27 cellular contexts compared by ENCODE assay signal in genomic region chr5:125541085-125541484, GRCh38.
"Had no signal": no experiment of that assay in that cellular context is flagged by ENCODE, and none has a peak within 500 bp of the region (broad histone marks: within the 10 kb centered on the region; RNA-seq: fewer than 3 reads in every experiment).

No MANE protein-coding gene starts in this region.

- H3K36me3 ChIP-seq: esophagus squamous epithelium, ovary, sigmoid colon, tibial nerve, upper lobe of left lung, uterus had no signal

- H3K9me3 ChIP-seq: ovary, testis had no signal

- FAIRE-seq: endometrium, keratinocyte had no signal

- H3K27ac ChIP-seq: coronary artery, esophagus squamous epithelium, ovary, psoas muscle, sigmoid colon, testis, tibial nerve, upper lobe of left lung, uterus had no signal

- H3K27me3 ChIP-seq: esophagus squamous epithelium, ovary, sigmoid colon, testis, tibial nerve, upper lobe of left lung, uterus had no signal

- H3K4me1 ChIP-seq: psoas muscle, sigmoid colon, testis, upper lobe of left lung, uterus had no signal

- ATAC-seq: effector memory CD8-positive, alpha-beta T cell; left lobe of liver; naive thymus-derived CD4-positive, alpha-beta T cell; psoas muscle; right cardiac atrium; stimulated activated effector memory CD8-positive, alpha-beta T cell treated with anti-CD3 and anti-CD28 coated beads, Interleukin-12 subunit alpha, Interleukin-12 subunit beta, amount 100 ng/mL, for 72 hours; stimulated activated naive CD8-positive, alpha-beta T cell treated with anti-CD3 and anti-CD28 coated beads, Interleukin-15, Interleukin-2, amounts not matched to agents 100 U/mL and 50 U/mL, for 24 hours had no signal

- H3K4me3 ChIP-seq: coronary artery, esophagus squamous epithelium, ovary, psoas muscle, sigmoid colon, testis, tibial nerve, upper lobe of left lung, uterus had no signal

- DNase-seq: dermis blood vessel endothelial cell; effector memory CD8-positive, alpha-beta T cell; erythroblast; esophagus squamous epithelium; foreskin melanocyte; head of caudate nucleus; mesendoderm; midbrain; naive thymus-derived CD4-positive, alpha-beta T cell; occipital lobe; ovary; psoas muscle; right cardiac atrium; sigmoid colon; stimulated activated CD4-positive, alpha-beta T cell treated with anti-CD3 and anti-CD28 coated beads, Interleukin-2, amount 100 ng/mL, for 24 hours; stimulated activated CD4-positive, alpha-beta T cell treated with anti-CD3 and anti-CD28 coated beads, Interleukin-4, amount 100 ng/mL, for 24 hours; stimulated activated naive CD8-positive, alpha-beta T cell treated with anti-CD3 and anti-CD28 coated beads, Interleukin-15, Interleukin-2, amounts not matched to agents 100 U/mL and 50 U/mL, for 24 hours; substantia nigra; testis; upper lobe of left lung; uterus had no signal
